ENCODE assay signal across 8 cellular contexts in the genomic region with DNA sequence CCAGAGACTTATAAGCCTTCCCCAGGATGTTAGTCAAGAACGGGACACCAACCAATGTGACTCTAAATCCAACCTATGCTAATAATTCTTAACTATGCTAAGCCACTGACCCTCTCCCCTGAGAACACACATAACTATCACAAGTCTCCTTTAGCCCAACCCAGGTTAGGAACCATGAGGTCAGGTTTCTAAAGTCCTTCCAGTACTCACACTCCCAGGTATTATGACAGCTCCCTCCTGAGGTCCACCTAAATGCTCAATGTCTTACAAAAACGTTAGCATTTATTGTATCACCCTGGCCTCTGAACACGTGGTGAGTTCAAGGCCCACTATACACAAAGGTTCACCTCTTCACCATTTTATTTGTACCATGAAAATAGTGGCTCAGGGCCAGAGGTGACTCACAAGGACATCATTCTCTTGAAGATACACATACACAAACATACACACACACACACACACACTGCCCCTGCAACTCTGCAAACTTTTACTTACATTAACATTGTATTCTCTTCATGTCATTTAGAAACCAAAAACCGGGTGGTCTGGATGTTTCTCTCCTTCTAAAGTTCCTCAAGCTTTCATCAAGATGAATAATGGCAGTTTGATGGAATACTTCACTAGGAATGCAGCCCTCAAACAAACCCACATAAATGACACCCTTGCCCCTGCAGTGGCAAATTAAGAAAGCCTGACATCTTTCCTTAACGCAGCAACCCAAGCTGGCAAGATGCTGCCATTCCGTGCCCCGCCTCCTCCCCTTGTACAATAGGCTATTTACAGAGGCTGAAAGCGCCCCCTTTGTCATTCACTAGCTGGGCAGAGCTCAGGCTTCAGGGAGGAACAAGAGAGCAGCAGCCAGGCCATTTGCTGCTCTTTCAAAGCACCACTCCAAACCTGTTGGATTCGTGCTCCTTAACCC. TPM values are rescaled to one million over a fixed set of nuclear protein-coding genes. Genes with fewer than 3 reads are reported as not detected.
DNase-seq lines count a peak whose midpoint lies in the region; ATAC-seq, FAIRE-seq and TF ChIP-seq lines count a peak whose summit lies in the region.

No MANE protein-coding gene starts in this region.

- no peak for TF ChIP-seq CTCF in astrocyte (IDR thresholded peaks at IDR 0.05; ENCODE audit: insufficient read depth, low read depth, low read length)
- TF ChIP-seq CTCF in testis (IDR thresholded peaks at IDR 0.05): no peak
- TF ChIP-seq CTCF in CD8-positive, alpha-beta T cell (IDR thresholded peaks at IDR 0.05): no peak

- H2AFZ ChIP-seq in astrocyte (ENCODE audit: low read depth, low read length): no peak overlapping the region

- WGBS in testis, 2 donors: 59 to 64% methylated on average over 9 of the region's 9 CpGs

- H3K27ac ChIP-seq in astrocyte (ENCODE audit: low read depth, low read length): no peak overlapping the region
- H3K27ac ChIP-seq in testis: no peak overlapping the region
- H3K27ac ChIP-seq in CD8-positive, alpha-beta T cell (ENCODE audit: low read depth, low read length): no peak overlapping the region

- no peak overlapping the region for H3K27ac Mint-ChIP-seq in astrocyte (ENCODE audit: unreplicated experiment)
- no peak overlapping the region for H3K27ac Mint-ChIP-seq in CD8-positive, alpha-beta T cell

- H3K9ac ChIP-seq in astrocyte (ENCODE audit: low read length): no peak overlapping the region

- no peaks in the 10 kb centered on the region for H3K9me3 Mint-ChIP-seq in astrocyte (ENCODE audit: unreplicated experiment)
- H3K9me3 Mint-ChIP-seq in CD8-positive, alpha-beta T cell: no peaks in the 10 kb centered on the region

- no peak for TF ChIP-seq POLR2A in testis (IDR thresholded peaks at IDR 0.05)

- peak overlapping the region; percentile 20 for H3K4me2 ChIP-seq in astrocyte (ENCODE audit: low read length)

- H3K4me3 ChIP-seq in astrocyte (ENCODE audit: insufficient read depth, low read depth, low read length): no peak overlapping the region
- H3K4me3 ChIP-seq in testis: no peak overlapping the region
- H3K4me3 ChIP-seq in CD8-positive, alpha-beta T cell (ENCODE audit: low read depth, low read length): no peak overlapping the region

- FAIRE-seq in astrocyte (lab: Jason Lieb, UNC): no peak

- no peak for ATAC-seq in HG03354 (IDR thresholded peaks at IDR 0.05; ENCODE audit: poor library complexity, severe bottlenecking, unreplicated experiment)
- no peak for ATAC-seq in CD8-positive, alpha-beta T cell

- H3K4me1 ChIP-seq in astrocyte (ENCODE audit: insufficient read depth, low read length): peaks cover 15% of the 10 kb centered on the region
- H3K4me1 ChIP-seq in testis: peaks cover 16% of the 10 kb centered on the region
- H3K4me1 ChIP-seq in CD8-positive, alpha-beta T cell (ENCODE audit: insufficient read depth, low read length): no peaks in the 10 kb centered on the region

- CTCF ChIA-PET in CD8-positive, alpha-beta T cell (lab: Charles Lee): no interaction called here

- DNase-seq in NCI-H748 (lab: John Stamatoyannopoulos, UW; ENCODE audit: unreplicated experiment): peak; percentile 62
- no peak for DNase-seq in NCI-H748 treated with DMSO at 0.1 percent for 48 hours (lab: John Stamatoyannopoulos, UW)
- peak; percentile 78 for DNase-seq in astrocyte (ENCODE audit: low read depth)
- DNase-seq in iris pigment epithelial cell (ENCODE audit: low read depth): peak; percentile 85
- peak; percentile 52 for DNase-seq in testis
- DNase-seq in activated T-cell treated with anti-CD3 and anti-CD28 coated beads, Interleukin-2, amount 50 U/mL, for 1 hour: no peak
- no peak for DNase-seq in CD8-positive, alpha-beta T cell

- no peak overlapping the region for H3K4me3 Mint-ChIP-seq in astrocyte (ENCODE audit: unreplicated experiment)
- H3K4me3 Mint-ChIP-seq in CD8-positive, alpha-beta T cell: no peak overlapping the region

- H4K20me1 ChIP-seq in astrocyte (ENCODE audit: insufficient read depth, low read length): peaks cover 30% of the 10 kb centered on the region

- H3K36me3 Mint-ChIP-seq in astrocyte (ENCODE audit: low read depth, unreplicated experiment): peaks cover under 1% of the 10 kb centered on the region
- H3K36me3 Mint-ChIP-seq in CD8-positive, alpha-beta T cell: peaks cover 3% of the 10 kb centered on the region

- POLR2A ChIA-PET in CD8-positive, alpha-beta T cell (lab: Charles Lee): no interaction called here

- intact Hi-C loops in testis (cut with DNase I; ENCODE audit: low total_unique reads): no loop called here
- intact Hi-C loops in CD8-positive, alpha-beta T cell (cut with DNase I, micrococcal nuclease): no loop called here

- H3K27me3 ChIP-seq in astrocyte (ENCODE audit: insufficient read depth, low read length): no peaks in the 10 kb centered on the region
- no peaks in the 10 kb centered on the region for H3K27me3 ChIP-seq in testis
- no peaks in the 10 kb centered on the region for H3K27me3 ChIP-seq in CD8-positive, alpha-beta T cell (ENCODE audit: insufficient read depth, low read length)

- no peaks in the 10 kb centered on the region for H3K79me2 ChIP-seq in astrocyte (ENCODE audit: insufficient read depth, low read length)

- peaks cover 18% of the 10 kb centered on the region for H3K4me1 Mint-ChIP-seq in astrocyte (ENCODE audit: low read depth, unreplicated experiment)
- H3K4me1 Mint-ChIP-seq in CD8-positive, alpha-beta T cell (ENCODE audit: low read depth): peaks cover 20% of the 10 kb centered on the region

- H3K27me3 Mint-ChIP-seq in astrocyte (ENCODE audit: low read depth, unreplicated experiment): peaks cover 40% of the 10 kb centered on the region
- H3K27me3 Mint-ChIP-seq in CD8-positive, alpha-beta T cell (ENCODE audit: low read depth): no peaks in the 10 kb centered on the region

- H3K36me3 ChIP-seq in astrocyte (ENCODE audit: insufficient read depth, low read length) (no peaks in the 10 kb centered on the region), testis (ENCODE audit: low read depth, missing control alignments) (no peaks in the 10 kb centered on the region)
- H3K36me3 ChIP-seq in CD8-positive, alpha-beta T cell (ENCODE audit: insufficient read depth, low read length): no peaks in the 10 kb centered on the region

- H3K9me3 ChIP-seq in astrocyte (ENCODE audit: insufficient read depth, low read depth, low read length) (no peaks in the 10 kb centered on the region), testis (no peaks in the 10 kb centered on the region)
- no peaks in the 10 kb centered on the region for H3K9me3 ChIP-seq in CD8-positive, alpha-beta T cell (ENCODE audit: low read length)

RNA-seq across cellular contexts. Expression of a gene that starts 17.7 kb away (rescaled TPM):
- total RNA-seq in astrocyte (7.0 and 8.0 TPM in 2 replicates), testis (10 to 100 TPM; 31.6 to 59.8 TPM)
- 81.8 TPM for polyA plus RNA-seq in testis (ENCODE audit: insufficient read depth, low read depth, low replicate concordance)
- total RNA-seq in CD8-positive, alpha-beta T cell: 10 to 100 TPM; 18.4 to 21.3 TPM

Comparison
In these comparisons a context has a peak if more than half of its experiments do, and no peak if none do; other contexts are left out.
1. DNase-seq: peak in NCI-H748 (single experiment), astrocyte (single experiment), iris pigment epithelial cell (single experiment) and testis (single experiment); none in NCI-H748 treated with DMSO at 0.1 percent for 48 hours (single experiment), activated T-cell treated with anti-CD3 and anti-CD28 coated beads, Interleukin-2, amount 50 U/mL, for 1 hour (single experiment) and CD8-positive, alpha-beta T cell (0 of 7).